Comparison of ENCODE assay signal across 8 cellular contexts in the genomic region with DNA sequence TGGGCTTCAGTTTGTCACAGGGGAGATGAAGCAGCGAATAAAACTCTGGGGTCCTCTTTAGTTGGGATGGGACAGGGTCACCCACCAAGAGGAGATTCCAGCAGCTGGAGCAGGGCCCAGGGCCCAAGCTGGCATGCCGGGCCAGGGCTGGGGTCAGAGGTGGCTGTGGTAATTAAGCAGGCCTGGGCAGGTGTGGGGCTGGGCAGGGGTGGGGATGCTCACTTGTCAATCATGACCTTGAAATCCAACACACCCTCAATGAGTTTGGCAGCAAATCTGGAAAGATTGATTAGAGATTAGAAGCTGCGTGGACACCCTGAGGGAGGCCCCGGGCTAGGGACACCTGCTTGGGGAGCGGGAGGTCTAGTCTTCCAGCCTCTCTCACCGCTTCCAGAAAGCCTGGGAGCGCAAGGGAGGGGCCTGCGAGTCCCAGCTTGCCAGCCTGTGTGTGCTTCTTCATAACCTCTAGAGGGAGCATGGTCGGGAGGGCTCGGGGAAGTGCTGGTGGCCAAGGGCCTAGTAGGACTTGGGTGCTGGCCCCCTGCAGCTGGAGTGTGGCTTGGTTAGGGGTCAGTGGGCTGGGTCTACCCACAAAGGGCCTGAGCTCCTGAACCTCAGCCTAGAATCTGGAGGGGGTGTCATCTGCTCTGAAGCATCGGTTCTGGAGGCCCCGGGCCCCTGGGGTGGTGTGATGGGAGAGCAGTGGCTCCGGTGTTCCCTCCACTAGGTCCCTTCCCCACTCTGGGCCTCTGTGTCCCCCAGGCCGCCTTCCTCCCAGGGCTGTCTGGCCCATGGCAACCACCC. TPM values are rescaled to one million over a fixed set of nuclear protein-coding genes. Genes with fewer than 3 reads are reported as not detected.
DNase-seq lines count a peak whose midpoint lies in the region; ATAC-seq, FAIRE-seq and TF ChIP-seq lines count a peak whose summit lies in the region.

No MANE protein-coding gene starts in this region.

- in situ Hi-C loops in astrocyte of the cerebellum (cut with HindIII; ENCODE audit: low sequenced_read_pairs): no loop called here

- no peaks in the 10 kb centered on the region for H3K9me1 ChIP-seq in keratinocyte (ENCODE audit: control insufficient read depth, extremely low read depth, insufficient read depth, low read length)

- TF ChIP-seq POLR2A in tibial nerve (IDR thresholded peaks at IDR 0.05): no peak

- H3K4me2 ChIP-seq in keratinocyte (ENCODE audit: control insufficient read depth, extremely low read depth, insufficient read depth, low read depth, low read length): peak overlapping the region; percentile 32

- H3K27ac ChIP-seq in keratinocyte (ENCODE audit: control insufficient read depth, insufficient read depth, low read length) (no peak overlapping the region), tibial nerve (no peak overlapping the region)

- ATAC-seq in GM21447 (IDR thresholded peaks at IDR 0.05; ENCODE audit: unreplicated experiment) (no peak), GM19395 (IDR thresholded peaks at IDR 0.05; ENCODE audit: unreplicated experiment) (no peak)

- 57 to 79% methylated on average over 5 to 13 of the region's 14 CpGs for WGBS in tibial nerve, 2 donors

- H3K27me3 ChIP-seq in keratinocyte (ENCODE audit: control insufficient read depth, extremely low read depth, insufficient read depth, low read length) (no peaks in the 10 kb centered on the region), tibial nerve (no peaks in the 10 kb centered on the region)

- H3K9me3 ChIP-seq in keratinocyte (ENCODE audit: control insufficient read depth, low read depth, low read length): no peaks in the 10 kb centered on the region
- no peaks in the 10 kb centered on the region for H3K9me3 ChIP-seq in tibial nerve

- H3K4me1 ChIP-seq in keratinocyte (ENCODE audit: control insufficient read depth, extremely low read depth, insufficient read depth, low read length) (peaks cover 10% of the 10 kb centered on the region), tibial nerve (no peaks in the 10 kb centered on the region)

- H3K79me2 ChIP-seq in keratinocyte (ENCODE audit: control insufficient read depth, insufficient read depth, low read length): no peaks in the 10 kb centered on the region

- FAIRE-seq in keratinocyte (lab: Jason Lieb, UNC): peak; percentile 83

- DNase-seq in AG08396 (ENCODE audit: low spot score) (peak; percentile 78), NCI-H524 (lab: John Stamatoyannopoulos, UW) (peak; percentile 46 to 70), astrocyte of the cerebellum (ENCODE audit: low read depth) (no peak), keratinocyte (ENCODE audit: low read depth, low spot score) (no peak), tibial nerve (ENCODE audit: low spot score in 2 of 2) (no peak)

- no peak overlapping the region for H3K4me3 ChIP-seq in astrocyte of the cerebellum (ENCODE audit: low read depth, low read length)
- no peak overlapping the region for H3K4me3 ChIP-seq in keratinocyte (ENCODE audit: control insufficient read depth in 2 of 3, extremely low read depth in 1 of 3, insufficient read depth in 2 of 3, low read depth in 1 of 3, low read length in 3 of 3)
- no peak overlapping the region for H3K4me3 ChIP-seq in tibial nerve

- H3K9ac ChIP-seq in keratinocyte (ENCODE audit: control insufficient read depth, extremely low read depth, insufficient read depth, low read length): no peak overlapping the region

- dilution Hi-C loops in keratinocyte (cut with MboI; ENCODE audit: extremely low pct_ligation_motif_present, low sequenced_read_pairs): no loop called here

- no peaks in the 10 kb centered on the region for H3K36me3 ChIP-seq in keratinocyte (ENCODE audit: control insufficient read depth in 2 of 2, extremely low read depth in 1 of 2, insufficient read depth in 2 of 2, low read length in 2 of 2)
- peaks cover 0 to 78% (median 0%) of the 10 kb centered on the region in 3 donors for H3K36me3 ChIP-seq in tibial nerve

- TF ChIP-seq CTCF in GM12873 (IDR thresholded peaks at IDR 0.05; ENCODE audit: insufficient read depth, low read depth, low read length, missing control alignments) (peak; percentile 70), astrocyte of the cerebellum (IDR thresholded peaks at IDR 0.05; ENCODE audit: low read depth, low read length, missing control alignments) (peak; percentile 63), keratinocyte (optimal IDR thresholded peaks at IDR 0.05 in 1 of 3, IDR thresholded peaks at IDR 0.05 in 1 of 3, conservative IDR thresholded peaks at IDR 0.05 in 1 of 3; ENCODE audit: extremely low read depth in 1 of 3, insufficient read depth in 2 of 3, low read length in 3 of 3) (peak; percentile 75 to 93 (median 86)), tibial nerve (IDR thresholded peaks at IDR 0.05) (peak in 3 of 5 experiments; percentile 29 to 36 (median 36))

- no peak for TF ChIP-seq EP300 in tibial nerve (IDR thresholded peaks at IDR 0.05)

- no peaks in the 10 kb centered on the region for H4K20me1 ChIP-seq in keratinocyte (ENCODE audit: control insufficient read depth, extremely low read depth, insufficient read depth, low read length)

- H2AFZ ChIP-seq in keratinocyte (ENCODE audit: control insufficient read depth, low read length): no peak overlapping the region

RNA-seq across cellular contexts. Expression of a gene that starts 7.6 kb away (rescaled TPM):
- polyA plus RNA-seq in keratinocyte: 6.5 to 12.5 TPM (median 8.2 TPM) in 3 replicates
- polyA plus RNA-seq in keratinocyte (2011; ENCODE audit: low read depth): 4.9 TPM
- 9.8 and 18.3 TPM in 2 replicates for polyA plus RNA-seq in keratinocyte (2011; cell fraction: cytosol; rRNA removed)
- polyA plus RNA-seq in keratinocyte (2011; cell fraction: nucleus; rRNA removed): 10.5 and 15.6 TPM in 2 replicates
- 10.2 and 14.1 TPM in 2 replicates for polyA plus RNA-seq in keratinocyte (2012; ENCODE audit: low replicate concordance)
- polyA minus RNA-seq in keratinocyte: 9.7 to 30.8 TPM (median 11.2 TPM) in 3 replicates
- 22.8 TPM for polyA minus RNA-seq in keratinocyte (2011; cell fraction: cytosol; rRNA and poly(A)+ RNA removed)
- 6.5 and 7.5 TPM in 2 replicates for polyA minus RNA-seq in keratinocyte (2011; cell fraction: nucleus; rRNA and poly(A)+ RNA removed)
- total RNA-seq in tibial nerve: 10 to 100 TPM; 42.7 to 81.8 (median 63.2) TPM

RNA-seq across cellular contexts. Expression of a gene that starts 8.2 kb away (rescaled TPM):
- 86.8 to 127 TPM (median 98.0 TPM) in 3 replicates for polyA plus RNA-seq in keratinocyte
- polyA plus RNA-seq in keratinocyte (2011; ENCODE audit: low read depth): 14.6 TPM
- polyA plus RNA-seq in keratinocyte (2011; cell fraction: cytosol; rRNA removed): 80.8 and 81.8 TPM in 2 replicates
- polyA plus RNA-seq in keratinocyte (2011; cell fraction: nucleus; rRNA removed): 77.5 and 93.2 TPM in 2 replicates
- 43.8 and 93.0 TPM in 2 replicates for polyA plus RNA-seq in keratinocyte (2012; ENCODE audit: low replicate concordance)
- polyA minus RNA-seq in keratinocyte: 113 to 151 TPM (median 121 TPM) in 3 replicates
- 77.1 TPM for polyA minus RNA-seq in keratinocyte (2011; cell fraction: cytosol; rRNA and poly(A)+ RNA removed)
- polyA minus RNA-seq in keratinocyte (2011; cell fraction: nucleus; rRNA and poly(A)+ RNA removed): 43.4 and 67.5 TPM in 2 replicates
- total RNA-seq in tibial nerve: 10 to 100 TPM; 38.0 to 50.1 (median 44.0) TPM

RNA-seq across cellular contexts. Expression of a gene that starts 22.1 kb away (rescaled TPM):
- polyA plus RNA-seq in keratinocyte: 14.2 to 17.7 TPM (median 16.7 TPM) in 3 replicates
- polyA plus RNA-seq in keratinocyte (2011; ENCODE audit: low read depth): 8.6 TPM
- polyA plus RNA-seq in keratinocyte (2011; cell fraction: cytosol; rRNA removed): 12.0 and 12.3 TPM in 2 replicates
- 30.2 and 33.2 TPM in 2 replicates for polyA plus RNA-seq in keratinocyte (2011; cell fraction: nucleus; rRNA removed)
- polyA plus RNA-seq in keratinocyte (2012; ENCODE audit: low replicate concordance): 10.1 and 14.0 TPM in 2 replicates
- polyA minus RNA-seq in keratinocyte: 12.3 to 26.1 TPM (median 18.2 TPM) in 3 replicates
- polyA minus RNA-seq in keratinocyte (2011; cell fraction: cytosol; rRNA and poly(A)+ RNA removed): 13.0 TPM
- polyA minus RNA-seq in keratinocyte (2011; cell fraction: nucleus; rRNA and poly(A)+ RNA removed): 10.4 and 13.4 TPM in 2 replicates
- 10 to 100 TPM in 1 of 4 donors, 1 to 10 TPM in 3; 4.7 to 12.0 (median 6.7) TPM for total RNA-seq in tibial nerve

Comparison
In these comparisons a context has a peak if more than half of its experiments do, and no peak if none do; other contexts are left out.
1. DNase-seq: peak in AG08396 (single experiment) and NCI-H524 (2 of 2); none in astrocyte of the cerebellum (single experiment), keratinocyte (single experiment) and tibial nerve (0 of 2).
2. CTCF ChIP-seq: peak in every context shown above with its lines; median percentile 86 in keratinocyte; 70 in GM12873; 63 in astrocyte of the cerebellum; 36 in tibial nerve.